Comparison of ENCODE assay signal across 26 cellular contexts in genomic region chr4:138630666-138631065, GRCh38.
DNase-seq lines count a peak whose midpoint lies in the region; ATAC-seq, FAIRE-seq and TF ChIP-seq lines count a peak whose summit lies in the region.
"Had no signal": no experiment of that assay in that cellular context is flagged by ENCODE, and none has a peak within 500 bp of the region (broad histone marks: within the 10 kb centered on the region; RNA-seq: fewer than 3 reads in every experiment).

No MANE protein-coding gene starts in this region.

- H3K9ac ChIP-seq in H9 (ENCODE audit: extremely low read depth, insufficient read length, low read length) (no peak overlapping the region), H1 (replicated peaks in 1 of 4; ENCODE audit: extremely low read depth in 1 of 4, low read depth in 3 of 4, low read length in 3 of 4) (no peak overlapping the region)
- H3K9ac ChIP-seq: BLaER1 had no signal

- no peak overlapping the region for H4K5ac ChIP-seq in H9 (ENCODE audit: insufficient read length, low read depth, low read length)
- no peak overlapping the region for H4K5ac ChIP-seq in H1 (ENCODE audit: insufficient read length, low read depth, low read length)

- H2BK15ac ChIP-seq in H9 (ENCODE audit: low read depth, low read length) (no peak overlapping the region), H1 (ENCODE audit: low read length) (no peak overlapping the region)

- no peak overlapping the region for H3K27ac ChIP-seq in H9 (ENCODE audit: insufficient read length, low read depth, low read length)
- H3K27ac ChIP-seq in H1 (ENCODE audit: low read depth, low read length) = no peak overlapping the region
- H3K27ac ChIP-seq in lower lobe of right lung = no peak overlapping the region
- H3K27ac ChIP-seq: BLaER1 had no signal

- TF ChIP-seq POLR2A in H1 (IDR thresholded peaks at IDR 0.05; ENCODE audit: control extremely low read depth in 1 of 2, low read depth in 2 of 2, low read length in 2 of 2) = no peak

- CTCF ChIA-PET in H1 (lab: Charles Lee; ENCODE audit: partially characterized antibody) = interaction anchor here (1.2 to 1.6 kb wide), 3 partner anchors 13 to 75 kb away, joined by 3 to 4 read pairs (median 3); no protein-coding TSS in a partner anchor

- no CpG with 5 or more reads among the region's 3 CpGs for WGBS in H9 (ENCODE audit: extremely low coverage, insufficient read length, low lambda C conversion rate)
- 86% methylated on average over 3 of the region's 3 CpGs; no CpG with 5 or more reads in 1 of the 2 experiments for WGBS in H1 (ENCODE audit: extremely low coverage in 1 of 2, insufficient coverage in 1 of 2, insufficient read length in 1 of 2, insufficient replicate concordance in 2 of 2, low coverage in 1 of 2, low lambda C conversion rate in 2 of 2, missing lambda C conversion rate in 1 of 2), 2 experiments

- H3K56ac ChIP-seq in H9 (ENCODE audit: insufficient read length, low read depth, low read length) = no peak overlapping the region
- H3K56ac ChIP-seq in H1 (replicated peaks; ENCODE audit: insufficient read length, low read depth, low read length) = no peak overlapping the region

- no peak for FAIRE-seq in H1 (lab: Jason Lieb, UNC)
- FAIRE-seq: A204.1, G401.6, GM12891, GM19239 had no signal

- H3K27ac Mint-ChIP-seq in H9 = peak overlapping the region in 2 of 3 experiments; percentile 13 to 40; a peak in 3 of 7 replicates
- no peak overlapping the region for H3K27ac Mint-ChIP-seq in activated naive CD8-positive, alpha-beta T cell treated with anti-CD3 and anti-CD28 coated beads, Interleukin-2, amount 50 U/mL, for 24 hours
- H3K27ac Mint-ChIP-seq in natural killer cell treated with Interleukin-12 subunit alpha and Interleukin-12 subunit beta and Interleukin-15 and Interleukin-18, amount 100 ng/mL, for 72 hours = no peak overlapping the region
- H3K27ac Mint-ChIP-seq: CD4-positive, alpha-beta memory T cell; CD4-positive, CD25-positive, alpha-beta regulatory T cell; CD8-positive, alpha-beta memory T cell had no signal

- H3K23ac ChIP-seq in H9 (ENCODE audit: insufficient read length, low read depth, low read length) (no peak overlapping the region), H1 (ENCODE audit: insufficient read length) (no peak overlapping the region)

- POLR2A ChIA-PET in H1 (lab: Charles Lee; ENCODE audit: partially characterized antibody) = no interaction called here

- TF ChIP-seq EP300 in H1 (IDR thresholded peaks at IDR 0.05; ENCODE audit: borderline replicate concordance in 1 of 2, low read depth in 2 of 2, low read length in 2 of 2) = no peak

- DNase-seq in H9 (no peak), H1 (ENCODE audit: low read depth in 1 of 2, low spot score in 2 of 2) (no peak), lower lobe of right lung (no peak), DMS79 treated with DMSO at 0.1 percent for 48 hours (lab: John Stamatoyannopoulos, UW) (no peak)
- no peak for DNase-seq in activated naive CD8-positive, alpha-beta T cell treated with anti-CD3 and anti-CD28 coated beads, Interleukin-2, amount 50 U/mL, for 24 hours
- no peak for DNase-seq in stimulated activated CD4-positive, alpha-beta T cell treated with anti-CD3 and anti-CD28 coated beads, Interleukin-2, amount 100 ng/mL, for 48 hours
- no peak for DNase-seq in natural killer cell treated with Interleukin-12 subunit alpha and Interleukin-12 subunit beta and Interleukin-15 and Interleukin-18, amount 100 ng/mL, for 72 hours (ENCODE audit: low spot score)
- DNase-seq: 8988T; ACHN; BE2C; C1 segment of cervical spinal cord; CD4-positive, alpha-beta memory T cell; CD4-positive, CD25-positive, alpha-beta regulatory T cell; CD8-positive, alpha-beta memory T cell; COR-L47; DMS 273 treated with DMSO at 0.1 percent for 48 hours; DMS153; DMS53; DMS79; GF-D8 had no signal

- no peak overlapping the region for H3K4ac ChIP-seq in H9 (ENCODE audit: low read depth, low read length)
- no peak overlapping the region for H3K4ac ChIP-seq in H1 (replicated peaks; ENCODE audit: insufficient read length, low read depth, low read length)

- no peak overlapping the region for H3K14ac ChIP-seq in H9 (ENCODE audit: insufficient read depth, low read length)
- H3K14ac ChIP-seq in H1 (ENCODE audit: insufficient read length) = no peak overlapping the region

- H4K91ac ChIP-seq in H9 (ENCODE audit: insufficient read length, low read depth, low read length) (no peak overlapping the region), H1 (replicated peaks; ENCODE audit: insufficient read length, low read length) (no peak overlapping the region)

- no peaks in the 10 kb centered on the region for H3K27me3 Mint-ChIP-seq in H9 (ENCODE audit: low read depth)
- H3K27me3 Mint-ChIP-seq in activated naive CD8-positive, alpha-beta T cell treated with anti-CD3 and anti-CD28 coated beads, Interleukin-2, amount 50 U/mL, for 24 hours = no peaks in the 10 kb centered on the region
- no peaks in the 10 kb centered on the region for H3K27me3 Mint-ChIP-seq in natural killer cell treated with Interleukin-12 subunit alpha and Interleukin-12 subunit beta and Interleukin-15 and Interleukin-18, amount 100 ng/mL, for 72 hours
- H3K27me3 Mint-ChIP-seq: CD4-positive, alpha-beta memory T cell; CD4-positive, CD25-positive, alpha-beta regulatory T cell had no signal

- H2BK20ac ChIP-seq in H9 (ENCODE audit: low read depth, low read length, poor library complexity, severe bottlenecking) = no peak overlapping the region
- H2BK20ac ChIP-seq in H1 (ENCODE audit: low read length) = no peak overlapping the region

- H3K36me3 ChIP-seq in H1 (ENCODE audit: control insufficient read depth in 2 of 4, insufficient read depth in 4 of 4, low read length in 3 of 4) = no peaks in the 10 kb centered on the region
- no peaks in the 10 kb centered on the region for H3K36me3 ChIP-seq in lower lobe of right lung
- H3K36me3 ChIP-seq: BE2C, BLaER1 had no signal

- no peaks in the 10 kb centered on the region for H3K79me1 ChIP-seq in H9 (ENCODE audit: insufficient read depth, low read depth, low read length, poor library complexity, severe bottlenecking)
- H3K79me1 ChIP-seq in H1 (ENCODE audit: low read depth, low read length) = no peaks in the 10 kb centered on the region

- no peaks in the 10 kb centered on the region for H3K36me3 Mint-ChIP-seq in H9 (ENCODE audit: insufficient read depth in 1 of 3, low read depth in 3 of 3)
- no peaks in the 10 kb centered on the region for H3K36me3 Mint-ChIP-seq in activated naive CD8-positive, alpha-beta T cell treated with anti-CD3 and anti-CD28 coated beads, Interleukin-2, amount 50 U/mL, for 24 hours (ENCODE audit: low read depth)
- no peaks in the 10 kb centered on the region for H3K36me3 Mint-ChIP-seq in natural killer cell treated with Interleukin-12 subunit alpha and Interleukin-12 subunit beta and Interleukin-15 and Interleukin-18, amount 100 ng/mL, for 72 hours
- H3K36me3 Mint-ChIP-seq: CD14-positive monocyte; CD4-positive, alpha-beta memory T cell; CD4-positive, CD25-positive, alpha-beta regulatory T cell; CD8-positive, alpha-beta memory T cell had no signal

- no peaks in the 10 kb centered on the region for H3K23me2 ChIP-seq in H9 (ENCODE audit: insufficient read length, low read depth, low read length, poor library complexity, severe bottlenecking)
- H3K23me2 ChIP-seq in H1 (ENCODE audit: low read depth, low read length) = no peaks in the 10 kb centered on the region

- H3K4me3 Mint-ChIP-seq in H9 = no peak overlapping the region
- no peak overlapping the region for H3K4me3 Mint-ChIP-seq in activated naive CD8-positive, alpha-beta T cell treated with anti-CD3 and anti-CD28 coated beads, Interleukin-2, amount 50 U/mL, for 24 hours
- no peak overlapping the region for H3K4me3 Mint-ChIP-seq in natural killer cell treated with Interleukin-12 subunit alpha and Interleukin-12 subunit beta and Interleukin-15 and Interleukin-18, amount 100 ng/mL, for 72 hours
- H3K4me3 Mint-ChIP-seq: CD14-positive monocyte; CD4-positive, alpha-beta memory T cell; CD4-positive, CD25-positive, alpha-beta regulatory T cell; CD8-positive, alpha-beta memory T cell had no signal

- intact Hi-C loops in lower lobe of right lung (cut with DNase I) = no loop called here

- H2BK12ac ChIP-seq in H9 (ENCODE audit: insufficient read length, low read depth, low read length) (no peak overlapping the region), H1 (ENCODE audit: low read depth, low read length) (no peak overlapping the region; the same call in 1 of the 2 replicates)

- H3K27me3 ChIP-seq in H9 (ENCODE audit: insufficient read depth, low read length) = no peaks in the 10 kb centered on the region
- no peaks in the 10 kb centered on the region for H3K27me3 ChIP-seq in H1 (replicated peaks in 1 of 4; ENCODE audit: control insufficient read depth in 3 of 4, extremely low read depth in 1 of 4, insufficient read depth in 3 of 4, low read length in 3 of 4)
- no peaks in the 10 kb centered on the region for H3K27me3 ChIP-seq in lower lobe of right lung (ENCODE audit: low read depth)
- H3K27me3 ChIP-seq: BE2C, BLaER1 had no signal

- H3K4me2 ChIP-seq in H9 (ENCODE audit: insufficient read depth, insufficient read length, low read length) (no peak overlapping the region), H1 (ENCODE audit: insufficient read depth in 1 of 2, low read depth in 2 of 2, low read length in 2 of 2) (no peak overlapping the region)
- H3K4me2 ChIP-seq: BLaER1 had no signal

- no peaks in the 10 kb centered on the region for H3K9me3 ChIP-seq in H9 (ENCODE audit: control insufficient read depth, low read depth, low read length)
- no peaks in the 10 kb centered on the region; a peak in 1 of 4 replicates for H3K9me3 ChIP-seq in H1 (ENCODE audit: insufficient read depth in 2 of 2, low read depth in 1 of 2, low read length in 1 of 2)
- H3K9me3 ChIP-seq in lower lobe of right lung = no peaks in the 10 kb centered on the region
- H3K9me3 ChIP-seq: BE2C, BLaER1 had no signal

- no peaks in the 10 kb centered on the region for H4K20me1 ChIP-seq in H9 (ENCODE audit: control insufficient read depth, insufficient read depth, insufficient read length)
- no peaks in the 10 kb centered on the region for H4K20me1 ChIP-seq in H1 (replicated peaks in 1 of 2; ENCODE audit: control insufficient read depth in 1 of 2, insufficient read depth in 2 of 2, low read length in 2 of 2)
- H4K20me1 ChIP-seq: BLaER1 had no signal

- H2BK120ac ChIP-seq in H9 (ENCODE audit: low read depth, low read length, poor library complexity, severe bottlenecking) (no peak overlapping the region), H1 (replicated peaks; ENCODE audit: low read depth, low read length) (no peak overlapping the region)

- no peak overlapping the region for H3K4me3 ChIP-seq in H1 (ENCODE audit: extremely low read depth in 1 of 4, insufficient read depth in 2 of 4, low read depth in 3 of 4, low read length in 4 of 4)
- no peak overlapping the region for H3K4me3 ChIP-seq in lower lobe of right lung
- H3K4me3 ChIP-seq: BLaER1 had no signal

- H3K9me3 Mint-ChIP-seq in H9 = no peaks in the 10 kb centered on the region; a peak in 1 of 5 replicates
- no peaks in the 10 kb centered on the region for H3K9me3 Mint-ChIP-seq in activated naive CD8-positive, alpha-beta T cell treated with anti-CD3 and anti-CD28 coated beads, Interleukin-2, amount 50 U/mL, for 24 hours
- peaks cover 10% of the 10 kb centered on the region for H3K9me3 Mint-ChIP-seq in natural killer cell treated with Interleukin-12 subunit alpha and Interleukin-12 subunit beta and Interleukin-15 and Interleukin-18, amount 100 ng/mL, for 72 hours

- H3K18ac ChIP-seq in H9 (ENCODE audit: insufficient read length, low read depth, low read length) (no peak overlapping the region), H1 (ENCODE audit: extremely low read depth, low read length) (no peak overlapping the region)

- H2BK5ac ChIP-seq in H9 (ENCODE audit: insufficient read length, low read length) (no peak overlapping the region), H1 (ENCODE audit: low read depth, low read length) (no peak overlapping the region)

- no peak overlapping the region for H3T11ph ChIP-seq in H9 (ENCODE audit: low read length)

- peaks cover 4 to 15% of the 10 kb centered on the region in 2 experiments for H3K4me1 Mint-ChIP-seq in H9
- no peaks in the 10 kb centered on the region for H3K4me1 Mint-ChIP-seq in activated naive CD8-positive, alpha-beta T cell treated with anti-CD3 and anti-CD28 coated beads, Interleukin-2, amount 50 U/mL, for 24 hours
- H3K4me1 Mint-ChIP-seq in natural killer cell treated with Interleukin-12 subunit alpha and Interleukin-12 subunit beta and Interleukin-15 and Interleukin-18, amount 100 ng/mL, for 72 hours (ENCODE audit: low read depth in 2 of 2) = no peaks in the 10 kb centered on the region
- H3K4me1 Mint-ChIP-seq: CD14-positive monocyte; CD4-positive, alpha-beta memory T cell; CD4-positive, CD25-positive, alpha-beta regulatory T cell; CD8-positive, alpha-beta memory T cell had no signal

- ATAC-seq in lower lobe of right lung = peak; percentile 64 to 87
- ATAC-seq in activated naive CD8-positive, alpha-beta T cell treated with anti-CD3 and anti-CD28 coated beads, Interleukin-2, amount 50 U/mL, for 24 hours = no peak
- ATAC-seq in natural killer cell treated with Interleukin-12 subunit alpha and Interleukin-12 subunit beta and Interleukin-15 and Interleukin-18, amount 100 ng/mL, for 72 hours = no peak

- H3K4me1 ChIP-seq in H9 (ENCODE audit: insufficient read depth, low read length) (peaks cover 4% of the 10 kb centered on the region; the same call in 1 of the 2 replicates), H1 (replicated peaks in 1 of 4; ENCODE audit: control insufficient read depth in 3 of 4, insufficient read depth in 4 of 4, low read length in 3 of 4) (peaks cover 0 to 4% (median 0%) of the 10 kb centered on the region in 4 experiments; a peak in 1 of 7 replicates), lower lobe of right lung (no peaks in the 10 kb centered on the region)
- H3K4me1 ChIP-seq: BE2C, BLaER1 had no signal

- no peak overlapping the region for H2AFZ ChIP-seq in H9 (ENCODE audit: low read length)
- H2AFZ ChIP-seq in H1 (ENCODE audit: low read length) = peak overlapping the region; percentile 87; the same call in 1 of the 2 replicates

- TF ChIP-seq CTCF in H9 (conservative IDR thresholded peaks at IDR 0.05) = no peak
- no peak for TF ChIP-seq CTCF in H1 (IDR thresholded peaks at IDR 0.05; ENCODE audit: control extremely low read depth in 1 of 3, insufficient read depth in 1 of 3, low read depth in 1 of 3, low read length in 3 of 3)
- TF ChIP-seq CTCF in lower lobe of right lung (IDR thresholded peaks at IDR 0.05) = no peak

- H2AK5ac ChIP-seq in H9 (ENCODE audit: insufficient read length, low read length) (no peak overlapping the region), H1 (ENCODE audit: low read depth, low read length) (no peak overlapping the region)

- H3K79me2 ChIP-seq in H9 (ENCODE audit: insufficient read depth, low read length) = no peaks in the 10 kb centered on the region
- H3K79me2 ChIP-seq in H1 (ENCODE audit: control insufficient read depth in 1 of 2, insufficient read depth in 2 of 2, low read length in 2 of 2) = no peaks in the 10 kb centered on the region

- no peak for TF ChIP-seq RAD21 in H1 (IDR thresholded peaks at IDR 0.05 in 1 of 2, conservative IDR thresholded peaks at IDR 0.05 in 1 of 2; ENCODE audit: low read depth in 2 of 2, low read length in 2 of 2)

- H4K8ac ChIP-seq in H9 (replicated peaks; ENCODE audit: insufficient read length, low read depth, low read length) = no peak overlapping the region
- no peak overlapping the region for H4K8ac ChIP-seq in H1 (ENCODE audit: extremely low read depth, insufficient read depth, low read length)

Comparison
In these comparisons a context has a peak if more than half of its experiments do, and no peak if none do; other contexts are left out.
1. H3K27ac Mint-ChIP-seq: peak in H9 (2 of 3); none in activated naive CD8-positive, alpha-beta T cell treated with anti-CD3 and anti-CD28 coated beads, Interleukin-2, amount 50 U/mL, for 24 hours (single experiment) and natural killer cell treated with Interleukin-12 subunit alpha and Interleukin-12 subunit beta and Interleukin-15 and Interleukin-18, amount 100 ng/mL, for 72 hours (0 of 2).
2. ATAC-seq: peak in lower lobe of right lung (2 of 2); none in activated naive CD8-positive, alpha-beta T cell treated with anti-CD3 and anti-CD28 coated beads, Interleukin-2, amount 50 U/mL, for 24 hours (single experiment) and natural killer cell treated with Interleukin-12 subunit alpha and Interleukin-12 subunit beta and Interleukin-15 and Interleukin-18, amount 100 ng/mL, for 72 hours (0 of 2).